16 cellular contexts compared by ENCODE assay signal in genomic region chr6:148935705-148936306, GRCh38.
DNase-seq lines count a peak whose midpoint lies in the region; TF ChIP-seq lines count a peak whose summit lies in the region.
"Had no signal": no experiment of that assay in that cellular context is flagged by ENCODE, and none has a peak within 500 bp of the region (broad histone marks: within the 10 kb centered on the region; RNA-seq: fewer than 3 reads in every experiment).

No MANE protein-coding gene starts in this region.

- TF ChIP-seq CTCF in foreskin fibroblast (IDR thresholded peaks at IDR 0.05; ENCODE audit: low read depth, low read length) (no peak), smooth muscle cell (IDR thresholded peaks at IDR 0.05; ENCODE audit: borderline replicate concordance, insufficient read depth, poor library complexity, severe bottlenecking) (no peak), colonic mucosa (IDR thresholded peaks at IDR 0.05) (no peak)

- WGBS in smooth muscle cell (ENCODE audit: low lambda C conversion rate) = 24% methylated on average over 6 of the region's 6 CpGs

- intact Hi-C loops in colonic mucosa (cut with DNase I) (no loop called here), cardiac septum (cut with DNase I) (no loop called here)

- peak overlapping the region; percentile 60 for H3K27ac ChIP-seq in smooth muscle cell (ENCODE audit: low read depth)
- H3K27ac ChIP-seq in colonic mucosa = no peak overlapping the region

- no peak overlapping the region for H2AFZ ChIP-seq in smooth muscle cell (ENCODE audit: low read depth)

- peaks cover 26% of the 10 kb centered on the region for H3K4me1 ChIP-seq in adipocyte (ENCODE audit: control insufficient read depth, insufficient read depth, low read length)
- peaks cover 19% of the 10 kb centered on the region for H3K4me1 ChIP-seq in smooth muscle cell (ENCODE audit: low read depth)
- H3K4me1 ChIP-seq in colonic mucosa = no peaks in the 10 kb centered on the region

- no peaks in the 10 kb centered on the region for H4K20me1 ChIP-seq in smooth muscle cell (ENCODE audit: low read depth)

- H3K9me3 ChIP-seq in adipocyte (ENCODE audit: control insufficient read depth, low read length) (no peaks in the 10 kb centered on the region), smooth muscle cell (replicated peaks; ENCODE audit: low read depth) (no peaks in the 10 kb centered on the region), colonic mucosa (no peaks in the 10 kb centered on the region)

- H3K4me3 ChIP-seq in adipocyte (ENCODE audit: low read length) (peak overlapping the region; percentile 11), foreskin fibroblast (ENCODE audit: low read depth in 1 of 2, low read length in 2 of 2) (no peak overlapping the region), smooth muscle cell (no peak overlapping the region), colonic mucosa (no peak overlapping the region)

- peak overlapping the region; percentile 46 for H3K4me2 ChIP-seq in smooth muscle cell

- H3F3A ChIP-seq in smooth muscle cell (ENCODE audit: low read depth) = peaks cover 8% of the 10 kb centered on the region

- H3K9ac ChIP-seq in adipocyte (ENCODE audit: low read length) (no peak overlapping the region), smooth muscle cell (ENCODE audit: low read depth) (no peak overlapping the region), colonic mucosa (ENCODE audit: low read depth in 2 of 2, low read length in 2 of 2) (no peak overlapping the region)

- peaks cover 35% of the 10 kb centered on the region for H3K79me2 ChIP-seq in smooth muscle cell (ENCODE audit: low read depth)

- H3K27me3 ChIP-seq in adipocyte (replicated peaks; ENCODE audit: control insufficient read depth, insufficient read depth, low read length) (no peaks in the 10 kb centered on the region), smooth muscle cell (ENCODE audit: low read depth) (no peaks in the 10 kb centered on the region), colonic mucosa (no peaks in the 10 kb centered on the region)

- peak; percentile 74 for DNase-seq in HT1080 (ENCODE audit: low read depth)
- DNase-seq in adipocyte (ENCODE audit: low read depth) = peak; percentile 44
- DNase-seq in foreskin fibroblast = peak; percentile 65 to 86
- DNase-seq in smooth muscle cell (lab: John Stamatoyannopoulos, UW; ENCODE audit: unreplicated experiment) = no peak
- no peak for DNase-seq in NCI-H526 treated with DMSO at 0.1 percent for 48 hours (lab: John Stamatoyannopoulos, UW)
- DNase-seq in colonic mucosa = no peak
- no peak for DNase-seq in medulla oblongata (ENCODE audit: extremely low spot score)
- DNase-seq in cardiac septum (ENCODE audit: low spot score) = no peak
- DNase-seq: activated gamma-delta T cell; central memory CD4-positive, alpha-beta T cell; COR-L47; KBM-7; NCI-H1694; NCI-H69; nucleus accumbens; stimulated activated CD4-positive, alpha-beta T cell treated with anti-CD3 and anti-CD28 coated beads, Interleukin-12 subunit alpha, Interleukin-12 subunit beta, amount 100 ng/mL, for 4 hours had no signal

- H3K36me3 ChIP-seq in adipocyte (ENCODE audit: control insufficient read depth, insufficient read depth, low read length, severe bottlenecking) (no peaks in the 10 kb centered on the region), smooth muscle cell (ENCODE audit: low read depth) (no peaks in the 10 kb centered on the region), colonic mucosa (no peaks in the 10 kb centered on the region)

Comparison
In these comparisons a context has a peak if more than half of its experiments do, and no peak if none do; other contexts are left out.
1. DNase-seq: peak in HT1080 (single experiment), adipocyte (single experiment) and foreskin fibroblast (2 of 2); none in smooth muscle cell (single experiment), NCI-H526 treated with DMSO at 0.1 percent for 48 hours (single experiment), colonic mucosa (single experiment), medulla oblongata (single experiment) and cardiac septum (single experiment).